ENCODE assay signal across 18 cellular contexts in the genomic region with DNA sequence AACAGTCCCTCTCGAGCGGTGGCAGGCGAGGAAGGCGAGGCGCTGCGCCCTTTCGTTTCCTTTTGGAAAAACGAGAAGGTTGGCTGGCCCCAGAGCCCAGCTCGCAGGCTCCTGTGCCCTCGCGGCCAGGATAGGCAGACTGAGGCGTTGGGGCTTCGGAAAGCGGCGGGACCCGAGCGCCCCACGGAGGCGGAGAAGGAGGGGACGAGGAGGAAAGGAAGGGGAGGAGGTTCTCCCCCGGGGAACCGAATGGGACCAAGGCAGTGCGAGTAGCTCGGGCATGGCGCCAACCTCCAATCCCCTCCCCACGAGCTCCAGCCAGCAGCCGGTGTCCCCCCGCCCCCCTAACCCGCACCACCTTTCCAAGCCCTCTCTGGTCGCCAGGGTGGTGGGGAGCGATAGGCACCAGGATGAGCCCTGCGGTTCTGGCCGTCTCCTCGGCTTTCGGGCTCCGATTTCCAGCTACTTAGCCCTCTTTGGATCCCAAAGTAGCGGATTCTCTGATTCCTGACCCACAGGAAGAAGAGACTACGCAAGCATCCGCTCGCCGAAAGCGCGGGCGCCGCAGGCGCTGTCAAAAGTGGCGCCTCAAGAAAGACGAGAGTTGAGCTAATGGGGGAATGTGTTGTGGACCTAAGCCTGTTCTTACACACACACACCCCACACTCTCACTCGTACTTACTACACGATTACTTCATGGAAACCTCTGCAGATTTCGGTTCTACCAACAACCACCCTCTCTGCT. TPM values are rescaled to one million over a fixed set of nuclear protein-coding genes. Genes with fewer than 3 reads are reported as not detected.
A peak's percentile ranks its signal among the peaks of the same experiment; 100 is the strongest.
DNase-seq lines count a peak whose midpoint lies in the region; ATAC-seq and TF ChIP-seq lines count a peak whose summit lies in the region.
"Had no signal": no experiment of that assay in that cellular context is flagged by ENCODE, and none has a peak within 500 bp of the region (broad histone marks: within the 10 kb centered on the region; RNA-seq: fewer than 3 reads in every experiment).

No MANE protein-coding gene starts in this region.

- intact Hi-C loops in heart right ventricle (cut with DNase I) (no loop called here), cardiac septum (cut with DNase I) (no loop called here)

- H3K4me3 ChIP-seq in heart right ventricle (peak overlapping the region in 6 of 10 donors; percentile 3 to 24 (median 10)), brain microvascular endothelial cell (ENCODE audit: low read depth, low read length) (peak overlapping the region; percentile 15), mesendoderm (ENCODE audit: low read length) (no peak overlapping the region)
- H3K4me3 ChIP-seq: PC-9 had no signal

- no peaks in the 10 kb centered on the region for H3K79me2 ChIP-seq in mesendoderm (ENCODE audit: control insufficient read depth, insufficient read depth, low read length)

- H2BK15ac ChIP-seq in mesendoderm (replicated peaks; ENCODE audit: low read depth) = no peak overlapping the region

- H3K27ac ChIP-seq in heart right ventricle (no peak overlapping the region), brain microvascular endothelial cell (no peak overlapping the region), mesendoderm (ENCODE audit: low read depth, low read length) (no peak overlapping the region)
- H3K27ac ChIP-seq: esophagus squamous epithelium, HL-60, PC-9 had no signal

- H3K4me3 Mint-ChIP-seq in type B pancreatic cell = peak overlapping the region; percentile 73
- no peak overlapping the region for H3K4me3 Mint-ChIP-seq in natural killer cell treated with Interleukin-12 subunit alpha and Interleukin-12 subunit beta and Interleukin-15 and Interleukin-18, amount 100 ng/mL, for 72 hours
- H3K4me3 Mint-ChIP-seq: activated naive CD4-positive, alpha-beta T cell treated with anti-CD3 and anti-CD28 coated beads, Interleukin-2, amount 10 ng/mL, durations not matched to agents 7 days and 5 days had no signal

- no peaks in the 10 kb centered on the region for H3K36me3 Mint-ChIP-seq in type B pancreatic cell
- no peaks in the 10 kb centered on the region for H3K36me3 Mint-ChIP-seq in natural killer cell treated with Interleukin-12 subunit alpha and Interleukin-12 subunit beta and Interleukin-15 and Interleukin-18, amount 100 ng/mL, for 72 hours

- H3K4ac ChIP-seq in mesendoderm (ENCODE audit: low read depth, low read length) = peak overlapping the region; percentile 27

- 2 to 4% methylated on average over 43 to 51 of the region's 51 CpGs for WGBS in heart right ventricle, 2 donors
- WGBS in mesendoderm (ENCODE audit: extremely low coverage, insufficient coverage, low lambda C conversion rate) = no CpG with 5 or more reads among the region's 51 CpGs

- no peaks in the 10 kb centered on the region for H3K79me1 ChIP-seq in mesendoderm (ENCODE audit: low read length)

- no peak overlapping the region for H3K18ac ChIP-seq in mesendoderm (ENCODE audit: low read length)

- H3K9me3 Mint-ChIP-seq in type B pancreatic cell = peaks cover 5% of the 10 kb centered on the region
- H3K9me3 Mint-ChIP-seq in natural killer cell treated with Interleukin-12 subunit alpha and Interleukin-12 subunit beta and Interleukin-15 and Interleukin-18, amount 100 ng/mL, for 72 hours = no peaks in the 10 kb centered on the region
- H3K9me3 Mint-ChIP-seq: activated naive CD4-positive, alpha-beta T cell treated with anti-CD3 and anti-CD28 coated beads, Interleukin-2, amount 10 ng/mL, durations not matched to agents 7 days and 5 days had no signal

- H3K27me3 ChIP-seq in heart right ventricle (peaks cover 0 to 84% (median 70%) of the 10 kb centered on the region in 7 donors), brain microvascular endothelial cell (replicated peaks) (no peaks in the 10 kb centered on the region), mesendoderm (ENCODE audit: insufficient read depth, low read length, poor library complexity) (peaks cover 18% of the 10 kb centered on the region)

- DNase-seq in heart right ventricle = no peak
- DNase-seq in cardiac septum (ENCODE audit: low spot score) = no peak
- DNase-seq in brain microvascular endothelial cell = no peak
- DNase-seq in mesendoderm = peak; percentile 51
- DNase-seq in type B pancreatic cell (ENCODE audit: extremely low spot score, unreplicated experiment) = no peak
- DNase-seq in SW 1271 (lab: John Stamatoyannopoulos, UW) = no peak
- DNase-seq in natural killer cell treated with Interleukin-12 subunit alpha and Interleukin-12 subunit beta and Interleukin-15 and Interleukin-18, amount 100 ng/mL, for 72 hours (ENCODE audit: low spot score) = no peak
- DNase-seq: activated naive CD4-positive, alpha-beta T cell treated with anti-CD3 and anti-CD28 coated beads, Interleukin-2, amount 10 ng/mL, durations not matched to agents 7 days and 5 days; esophagus squamous epithelium; Kasumi-1; NCI-H1436; NCI-H446 treated with DMSO at 0.1 percent for 48 hours; PC-9 had no signal

- H3K27ac Mint-ChIP-seq in type B pancreatic cell = no peak overlapping the region
- H3K27ac Mint-ChIP-seq in natural killer cell treated with Interleukin-12 subunit alpha and Interleukin-12 subunit beta and Interleukin-15 and Interleukin-18, amount 100 ng/mL, for 72 hours = no peak overlapping the region
- H3K27ac Mint-ChIP-seq: activated naive CD4-positive, alpha-beta T cell treated with anti-CD3 and anti-CD28 coated beads, Interleukin-2, amount 10 ng/mL, durations not matched to agents 7 days and 5 days had no signal

- H2BK5ac ChIP-seq in mesendoderm (ENCODE audit: low read length) = no peak overlapping the region

- H3K27me3 Mint-ChIP-seq in type B pancreatic cell = peaks cover 72% of the 10 kb centered on the region
- peaks cover 18 to 25% of the 10 kb centered on the region in 2 donors for H3K27me3 Mint-ChIP-seq in natural killer cell treated with Interleukin-12 subunit alpha and Interleukin-12 subunit beta and Interleukin-15 and Interleukin-18, amount 100 ng/mL, for 72 hours

- H4K5ac ChIP-seq in mesendoderm (ENCODE audit: low read length) = no peak overlapping the region

- ATAC-seq in heart right ventricle (no peak), HG03135 (IDR thresholded peaks at IDR 0.05; ENCODE audit: unreplicated experiment) (no peak)
- no peak for ATAC-seq in natural killer cell treated with Interleukin-12 subunit alpha and Interleukin-12 subunit beta and Interleukin-15 and Interleukin-18, amount 100 ng/mL, for 72 hours
- ATAC-seq: HCT116 had no signal

- H3K4me1 Mint-ChIP-seq in type B pancreatic cell (ENCODE audit: unreplicated experiment) = peaks cover 4% of the 10 kb centered on the region
- H3K4me1 Mint-ChIP-seq in natural killer cell treated with Interleukin-12 subunit alpha and Interleukin-12 subunit beta and Interleukin-15 and Interleukin-18, amount 100 ng/mL, for 72 hours (ENCODE audit: low read depth in 2 of 2) = no peaks in the 10 kb centered on the region
- H3K4me1 Mint-ChIP-seq: activated naive CD4-positive, alpha-beta T cell treated with anti-CD3 and anti-CD28 coated beads, Interleukin-2, amount 10 ng/mL, durations not matched to agents 7 days and 5 days had no signal

- H2AK5ac ChIP-seq in mesendoderm (ENCODE audit: low read length) = no peak overlapping the region

- peak overlapping the region; percentile 66 for H3K23ac ChIP-seq in mesendoderm (ENCODE audit: low read length)

- in situ Hi-C loops in brain microvascular endothelial cell (cut with HindIII; ENCODE audit: low pct_ligation_motif_present, low sequenced_read_pairs) = no loop called here

- peak overlapping the region; percentile 33 for H3K4me2 ChIP-seq in mesendoderm (ENCODE audit: low read length)
- H3K4me2 ChIP-seq: PC-9 had no signal

- H3K56ac ChIP-seq in mesendoderm (ENCODE audit: low read length) = peak overlapping the region; percentile 64

- TF ChIP-seq CTCF in heart right ventricle (IDR thresholded peaks at IDR 0.05) (no peak), brain microvascular endothelial cell (IDR thresholded peaks at IDR 0.05; ENCODE audit: low read depth, low read length, missing control alignments) (no peak), type B pancreatic cell (conservative IDR thresholded peaks at IDR 0.05) (no peak)

- no peak overlapping the region for H4K8ac ChIP-seq in mesendoderm (ENCODE audit: low read depth, low read length)

- H3K36me3 ChIP-seq in heart right ventricle (no peaks in the 10 kb centered on the region), brain microvascular endothelial cell (replicated peaks) (no peaks in the 10 kb centered on the region), mesendoderm (ENCODE audit: control insufficient read depth, insufficient read depth, low read length) (no peaks in the 10 kb centered on the region)
- H3K36me3 ChIP-seq: esophagus squamous epithelium had no signal

- H3K4me1 ChIP-seq in heart right ventricle (peaks cover 0 to 5% (median 0%) of the 10 kb centered on the region in 9 donors), mesendoderm (ENCODE audit: control insufficient read depth, low read depth, low read length) (no peaks in the 10 kb centered on the region)

- no peak overlapping the region for H2BK120ac ChIP-seq in mesendoderm (ENCODE audit: low read depth, low read length)

- peak overlapping the region; percentile 54 for H3K9ac ChIP-seq in mesendoderm (ENCODE audit: low read length)

- no peaks in the 10 kb centered on the region for H3K9me3 ChIP-seq in heart right ventricle
- H3K9me3 ChIP-seq: esophagus squamous epithelium had no signal

RNA-seq across cellular contexts. Expression of a gene that starts 15.2 kb away (rescaled TPM):
- total RNA-seq in heart right ventricle = not detected
- polyA plus RNA-seq in heart right ventricle = not detected
- not detected for total RNA-seq in cardiac septum
- polyA plus RNA-seq in mesendoderm (2013, experiment 1 of 2) = 36.2 TPM
- 34.3 TPM for polyA plus RNA-seq in mesendoderm (2013, experiment 2 of 2)
- total RNA-seq in type B pancreatic cell (ENCODE audit: low replicate concordance) = 28.4 TPM in 1 of 2 replicates, not detected in the other
- not detected for total RNA-seq in natural killer cell treated with Interleukin-12 subunit alpha and Interleukin-12 subunit beta and Interleukin-15 and Interleukin-18, amount 100 ng/mL, for 72 hours
- total RNA-seq: esophagus squamous epithelium, lung microvascular endothelial cell, omental fat pad, PC-9 had no signal
